ENCODE assay signal across 7 cellular contexts in the genomic region with DNA sequence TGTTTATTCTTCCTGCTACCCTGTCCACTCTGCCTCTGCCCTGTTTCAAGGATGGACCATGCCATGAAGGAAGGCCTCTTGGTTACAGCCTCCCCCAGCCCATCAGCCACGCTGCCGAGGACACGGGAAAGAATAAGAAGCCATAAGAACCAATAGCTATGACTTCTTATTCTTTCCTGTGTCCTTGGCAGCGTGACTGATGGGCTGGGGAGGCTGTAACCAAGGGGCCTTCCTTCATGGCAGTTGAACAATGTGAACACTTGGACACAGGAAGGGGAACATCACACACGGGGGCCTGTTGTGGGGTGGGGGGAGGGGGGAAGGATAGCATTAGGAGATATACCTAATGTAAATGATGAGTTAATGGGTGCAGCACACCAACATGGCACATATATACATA.
DNase-seq lines count a peak whose midpoint lies in the region; ATAC-seq and TF ChIP-seq lines count a peak whose summit lies in the region.
"Not testable (repeated sequence)": the region's sequence is repeated elsewhere in the genome, so short reads cannot be mapped to it uniquely, and the experiment has no call there.

No MANE protein-coding gene starts in this region.

- ATAC-seq in T-cell (replicated peaks in 1 of 4), result not testable (repeated sequence)

- peak overlapping the region in 2 of 3 donors; percentile 6 to 70 for H3K4me3 Mint-ChIP-seq in T-cell
- H3K4me3 Mint-ChIP-seq in activated T-cell treated with anti-CD3 and anti-CD28 coated beads, Interleukin-2, amount 50 U/mL, for 24 hours; nephron: not testable (repeated sequence)

- H2AFZ ChIP-seq in smooth muscle cell (ENCODE audit: low read depth), result not testable (repeated sequence)

- not testable (repeated sequence) for H3K27me3 Mint-ChIP-seq in T-cell; activated T-cell treated with anti-CD3 and anti-CD28 coated beads, Interleukin-2, amount 50 U/mL, for 24 hours; nephron (ENCODE audit: low read depth)

- CTCF ChIA-PET in T-cell (lab: Charles Lee), result not testable (repeated sequence)

- peaks cover 50% of the 10 kb centered on the region for H3K36me3 ChIP-seq in HUES48 (ENCODE audit: control insufficient read depth, insufficient read depth, low read length)
- H3K36me3 ChIP-seq in ascending aorta, result peaks cover 5 to 26% of the 10 kb centered on the region in 2 donors
- H3K36me3 ChIP-seq in smooth muscle cell (ENCODE audit: low read depth), result peaks cover 13% of the 10 kb centered on the region

- intact Hi-C loops in ascending aorta (cut with DNase I), result not testable (repeated sequence)

- H3K27me3 ChIP-seq in HUES48 (ENCODE audit: control insufficient read depth, insufficient read depth, low read length); ascending aorta; smooth muscle cell (ENCODE audit: low read depth): not testable (repeated sequence)

- H3K79me2 ChIP-seq in smooth muscle cell (ENCODE audit: low read depth), result not testable (repeated sequence)

- not testable (repeated sequence) for DNase-seq in T-cell; activated T-cell treated with anti-CD3 and anti-CD28 coated beads, Interleukin-2, amount 50 U/mL, for 24 hours; ascending aorta (ENCODE audit: low spot score in 2 of 2); epithelial cell of prostate (ENCODE audit: low read depth, low spot score); smooth muscle cell (lab: John Stamatoyannopoulos, UW; ENCODE audit: unreplicated experiment)

- H3K4me2 ChIP-seq in smooth muscle cell, result not testable (repeated sequence)

- 95% methylated on average over 4 of the region's 5 CpGs for WGBS in smooth muscle cell (ENCODE audit: low lambda C conversion rate)

- H4K20me1 ChIP-seq in smooth muscle cell (ENCODE audit: low read depth), result not testable (repeated sequence)

- H3K27ac Mint-ChIP-seq in T-cell (peak overlapping the region; percentile 81 to 90), nephron (peak overlapping the region in 2 of 3 experiments; percentile 75 to 78)
- H3K27ac Mint-ChIP-seq in activated T-cell treated with anti-CD3 and anti-CD28 coated beads, Interleukin-2, amount 50 U/mL, for 24 hours, result peak overlapping the region; percentile 46

- TF ChIP-seq CTCF in ascending aorta (IDR thresholded peaks at IDR 0.05); nephron (IDR thresholded peaks at IDR 0.05; ENCODE audit: unreplicated experiment in 3 of 3); smooth muscle cell (IDR thresholded peaks at IDR 0.05; ENCODE audit: borderline replicate concordance, insufficient read depth, poor library complexity, severe bottlenecking): not testable (repeated sequence)

- H3K4me3 ChIP-seq in HUES48 (ENCODE audit: low read depth, low read length); ascending aorta; smooth muscle cell: not testable (repeated sequence)

- not testable (repeated sequence) for H3K9me3 Mint-ChIP-seq in T-cell; activated T-cell treated with anti-CD3 and anti-CD28 coated beads, Interleukin-2, amount 50 U/mL, for 24 hours; nephron

- not testable (repeated sequence) for H3K9ac ChIP-seq in HUES48 (ENCODE audit: low read depth, low read length); smooth muscle cell (ENCODE audit: low read depth)

- H3F3A ChIP-seq in smooth muscle cell (ENCODE audit: low read depth), result peaks cover 12% of the 10 kb centered on the region

- H3K27ac ChIP-seq in HUES48 (ENCODE audit: low read depth, low read length), result peak overlapping the region; percentile 43
- peak overlapping the region; percentile 87 to 90 for H3K27ac ChIP-seq in ascending aorta
- peak overlapping the region; percentile 92 for H3K27ac ChIP-seq in epithelial cell of prostate
- H3K27ac ChIP-seq in smooth muscle cell (ENCODE audit: low read depth), result peak overlapping the region; percentile 9

- H3K36me3 Mint-ChIP-seq in T-cell (peaks cover 14% of the 10 kb centered on the region), nephron (ENCODE audit: low read depth) (peaks cover 35% of the 10 kb centered on the region)
- not testable (repeated sequence) for H3K36me3 Mint-ChIP-seq in activated T-cell treated with anti-CD3 and anti-CD28 coated beads, Interleukin-2, amount 50 U/mL, for 24 hours (ENCODE audit: low read depth)

- POLR2A ChIA-PET in T-cell (lab: Charles Lee), result not testable (repeated sequence)

- H3K4me1 Mint-ChIP-seq in T-cell (peaks cover 44 to 54% (median 48%) of the 10 kb centered on the region in 3 donors), nephron (peaks cover 60% of the 10 kb centered on the region)
- H3K4me1 Mint-ChIP-seq in activated T-cell treated with anti-CD3 and anti-CD28 coated beads, Interleukin-2, amount 50 U/mL, for 24 hours (ENCODE audit: low read depth), result peaks cover 44% of the 10 kb centered on the region

- H3K4me1 ChIP-seq in HUES48 (ENCODE audit: control insufficient read depth, insufficient read depth, low read length), result peaks cover 20% of the 10 kb centered on the region
- peaks cover 10 to 38% of the 10 kb centered on the region in 2 donors for H3K4me1 ChIP-seq in ascending aorta
- not testable (repeated sequence) for H3K4me1 ChIP-seq in smooth muscle cell (ENCODE audit: low read depth)

- H3K9me3 ChIP-seq in HUES48 (ENCODE audit: control insufficient read depth, insufficient read depth, low read length); ascending aorta; smooth muscle cell (replicated peaks; ENCODE audit: low read depth): not testable (repeated sequence)

Comparison
In these comparisons a context has a peak if more than half of its experiments do, and no peak if none do; other contexts are left out.
1. H3K27ac ChIP-seq: peak in every context shown above with its lines; median percentile 92 in epithelial cell of prostate; 88 in ascending aorta; 43 in HUES48; 9 in smooth muscle cell.